In genomic region chr11:72668645-72669347, GRCh38 we compare ENCODE assay signal across 1 cellular context.
TF ChIP-seq lines count a peak whose summit lies in the region.

No MANE protein-coding gene starts in this region.

TF ChIP-seq in GM12878, 131 proteins besides CTCF, POLR2A, EP300 and RAD21 (continued from another document):
- TF ChIP-seq NFYA (IDR thresholded peaks at IDR 0.05; ENCODE audit: borderline replicate concordance, low read depth, low read length) (no peak), ZNF622 (IDR thresholded peaks at IDR 0.05) (no peak), IRF4 (IDR thresholded peaks at IDR 0.05; ENCODE audit: low read depth, low read length) (peak; percentile 51; the same call in 1 of the 2 replicates), SIX5 (IDR thresholded peaks at IDR 0.05; ENCODE audit: low read depth, low read length, severe bottlenecking) (peak; percentile 76), PML (IDR thresholded peaks at IDR 0.05; ENCODE audit: low read length) (no peak), ETV6 (conservative IDR thresholded peaks at IDR 0.05 in 1 of 2, IDR thresholded peaks at IDR 0.05 in 1 of 2; ENCODE audit: borderline replicate concordance in 1 of 2, low read depth in 1 of 2) (0 out of 4 replicates have a peak, but pooled peaks of 1 of the 2 experiments have one; percentile 15), BHLHE40 (IDR thresholded peaks at IDR 0.05; ENCODE audit: borderline replicate concordance in 1 of 2, low read depth in 2 of 2, low read length in 1 of 2) (peak; percentile 20 to 63; a peak in 1 of 4 replicates), RUNX3 (IDR thresholded peaks at IDR 0.05; ENCODE audit: low read length) (peak; percentile 93), POU2F2 (IDR thresholded peaks at IDR 0.05; ENCODE audit: borderline replicate concordance, low read depth, low read length) (peak; percentile 58; the same call in 1 of the 3 replicates), GATAD2B (conservative IDR thresholded peaks at IDR 0.05; ENCODE audit: low read depth) (peak; percentile 22; the same call in 1 of the 2 replicates), RELB (IDR thresholded peaks at IDR 0.05; ENCODE audit: low read depth) (peak; percentile 78), CREB1 (IDR thresholded peaks at IDR 0.05; ENCODE audit: low read depth) (peak; percentile 59), NR2F1 (conservative IDR thresholded peaks at IDR 0.05) (0 out of 2 replicates have a peak, but pooled peaks have one; percentile 11), FOXM1 (IDR thresholded peaks at IDR 0.05; ENCODE audit: low read depth, low read length) (peak; percentile 21; the same call in 1 of the 2 replicates), IKZF2 (IDR thresholded peaks at IDR 0.05) (peak; percentile 57 to 72; a peak in 2 of 4 replicates), BCL11A (IDR thresholded peaks at IDR 0.05; ENCODE audit: low read depth, low read length) (peak; percentile 79), EED (IDR thresholded peaks at IDR 0.05; ENCODE audit: low read depth) (peak; percentile 31; the same call in 1 of the 2 replicates), SMARCA5 (IDR thresholded peaks at IDR 0.05) (peak; percentile 91), ZNF217 (IDR thresholded peaks at IDR 0.05) (peak; percentile 50; the same call in 1 of the 2 replicates), SIN3A (IDR thresholded peaks at IDR 0.05; ENCODE audit: low read depth, low read length) (no peak), TCF12 (IDR thresholded peaks at IDR 0.05; ENCODE audit: low read depth, low read length) (0 out of 2 replicates have a peak, but pooled peaks have one; percentile 8), MEF2B (IDR thresholded peaks at IDR 0.05; ENCODE audit: partially characterized antibody, poor library complexity, severe bottlenecking) (peak; percentile 78), TBL1XR1 (IDR thresholded peaks at IDR 0.05; ENCODE audit: low read depth, low read length) (peak; percentile 38; the same call in 1 of the 2 replicates), SP1 (IDR thresholded peaks at IDR 0.05; ENCODE audit: low read depth, low read length) (peak; percentile 83), CBFB (IDR thresholded peaks at IDR 0.05; ENCODE audit: low read depth) (peak; percentile 41; the same call in 1 of the 2 replicates), IRF5 (IDR thresholded peaks at IDR 0.05; ENCODE audit: borderline replicate concordance) (no peak), DPF2 (IDR thresholded peaks at IDR 0.05) (peak; percentile 40; the same call in 1 of the 2 replicates), YY1 (IDR thresholded peaks at IDR 0.05; ENCODE audit: low read depth, low read length) (peak; percentile 65; the same call in 1 of the 2 replicates), ATF7 (IDR thresholded peaks at IDR 0.05; ENCODE audit: low read depth) (peak; percentile 74; the same call in 1 of the 2 replicates), PAX5 (IDR thresholded peaks at IDR 0.05; ENCODE audit: borderline replicate concordance, low read depth, low read length) (peak; percentile 75), CHD2 (IDR thresholded peaks at IDR 0.05; ENCODE audit: borderline replicate concordance, low read depth, low read length) (0 out of 2 replicates have a peak, but pooled peaks have one; percentile 16), PRDM15 (CRISPR knock-in tag; IDR thresholded peaks at IDR 0.05) (no peak), MEF2A (IDR thresholded peaks at IDR 0.05; ENCODE audit: insufficient read depth, low read depth, low read length) (0 out of 2 replicates have a peak, but pooled peaks have one; percentile 22), IKZF1 (conservative IDR thresholded peaks at IDR 0.05) (peak; percentile 60; the same call in 1 of the 2 replicates), HDGF (IDR thresholded peaks at IDR 0.05) (peak; percentile 81), MLLT1 (IDR thresholded peaks at IDR 0.05) (peak; percentile 84), MTA2 (IDR thresholded peaks at IDR 0.05; ENCODE audit: low read depth) (peak; percentile 92), NFXL1 (IDR thresholded peaks at IDR 0.05; ENCODE audit: borderline replicate concordance) (peak; percentile 77; the same call in 1 of the 2 replicates), USF1 (IDR thresholded peaks at IDR 0.05; ENCODE audit: borderline replicate concordance, extremely low read length, insufficient read depth, low read depth, low read length) (no peak), ATF2 (IDR thresholded peaks at IDR 0.05; ENCODE audit: low read length) (peak; percentile 48; the same call in 1 of the 2 replicates), SKIL (IDR thresholded peaks at IDR 0.05; ENCODE audit: low read depth, poor library complexity, severe bottlenecking) (peak; percentile 44), NBN (IDR thresholded peaks at IDR 0.05) (peak; percentile 80), E2F4 (IDR thresholded peaks at IDR 0.05; ENCODE audit: low read depth, low read length) (no peak), HCFC1 (IDR thresholded peaks at IDR 0.05; ENCODE audit: low read length) (peak; percentile 83)
